Comparison of ENCODE assay signal across 19 cellular contexts in the genomic region with DNA sequence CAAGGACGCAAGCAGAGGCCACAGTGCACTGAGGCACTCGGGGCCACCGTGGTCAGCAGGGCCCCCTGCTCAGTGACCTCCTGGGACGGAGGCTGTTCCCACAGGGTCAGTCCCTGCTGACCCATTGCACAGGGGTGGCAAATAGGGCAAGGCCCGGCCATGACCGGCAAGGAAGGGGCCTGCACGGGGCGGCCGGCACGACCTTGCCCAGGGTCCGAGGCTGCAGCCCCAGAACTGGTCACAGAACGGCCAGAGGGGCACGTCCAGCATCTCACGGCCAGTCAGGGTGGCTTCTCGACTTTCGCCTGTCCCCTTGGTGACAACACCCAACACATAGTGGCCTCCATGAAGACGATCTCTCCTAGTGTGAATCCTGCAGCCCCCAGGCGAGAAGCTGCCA. TPM values are rescaled to one million over a fixed set of nuclear protein-coding genes. Genes with fewer than 3 reads are reported as not detected.
DNase-seq lines count a peak whose midpoint lies in the region; ATAC-seq and TF ChIP-seq lines count a peak whose summit lies in the region.
"Had no signal": no experiment of that assay in that cellular context is flagged by ENCODE, and none has a peak within 500 bp of the region (broad histone marks: within the 10 kb centered on the region; RNA-seq: fewer than 3 reads in every experiment).

No MANE protein-coding gene starts in this region.

- no peaks in the 10 kb centered on the region for H3K4me1 ChIP-seq in osteoblast (ENCODE audit: insufficient read depth, low read length)
- H3K4me1 ChIP-seq in upper lobe of right lung: no peaks in the 10 kb centered on the region
- H3K4me1 ChIP-seq: BLaER1, Caco-2 had no signal

- H3K4me2 ChIP-seq in osteoblast (ENCODE audit: insufficient read depth, low read length): no peak overlapping the region
- H3K4me2 ChIP-seq: BLaER1, GM23338 had no signal

- no peak for ATAC-seq in upper lobe of right lung
- ATAC-seq: GM23338 had no signal

- H3K27ac ChIP-seq in osteoblast (ENCODE audit: low read depth, low read length) (no peak overlapping the region), upper lobe of right lung (no peak overlapping the region)
- H3K27ac ChIP-seq: 22Rv1, BLaER1 had no signal

- no peaks in the 10 kb centered on the region for H3K79me2 ChIP-seq in osteoblast (ENCODE audit: insufficient read depth, low read length)

- no peak overlapping the region for H2AFZ ChIP-seq in osteoblast (ENCODE audit: low read length)
- H2AFZ ChIP-seq: GM23338 had no signal

- no peaks in the 10 kb centered on the region for H3K36me3 Mint-ChIP-seq in activated naive CD4-positive, alpha-beta T cell treated with anti-CD3 and anti-CD28 coated beads, Interleukin-2, amount 10 ng/mL, durations not matched to agents 7 days and 5 days
- no peaks in the 10 kb centered on the region for H3K36me3 Mint-ChIP-seq in endothelial cell (ENCODE audit: low read depth, unreplicated experiment)
- H3K36me3 Mint-ChIP-seq: CD8-positive, alpha-beta memory T cell had no signal

- peak; percentile 5 for DNase-seq in activated naive CD4-positive, alpha-beta T cell treated with anti-CD3 and anti-CD28 coated beads, Interleukin-2, amount 50 U/mL, for 16 hours
- no peak for DNase-seq in activated naive CD4-positive, alpha-beta T cell treated with anti-CD3 and anti-CD28 coated beads, Interleukin-2, amount 10 ng/mL, durations not matched to agents 7 days and 5 days
- no peak for DNase-seq in endothelial cell (ENCODE audit: low spot score)
- peak; percentile 14 for DNase-seq in osteoblast (ENCODE audit: insufficient read length, low spot score, missing footprints)
- peak; percentile 29 for DNase-seq in upper lobe of right lung
- no peak for DNase-seq in NCI-H526 treated with DMSO at 0.1 percent for 48 hours (lab: John Stamatoyannopoulos, UW)
- DNase-seq in hippocampal formation (lab: John Stamatoyannopoulos, UW): no peak
- no peak for DNase-seq in NCI-H1417 (lab: John Stamatoyannopoulos, UW)
- DNase-seq: AML-193; Caco-2; CD8-positive, alpha-beta memory T cell; DND-41; GDM1; H9 had no signal

- TF ChIP-seq CTCF in endothelial cell (IDR thresholded peaks at IDR 0.05; ENCODE audit: unreplicated experiment): no peak
- TF ChIP-seq CTCF in osteoblast (IDR thresholded peaks at IDR 0.05; ENCODE audit: extremely low read depth, low read depth, low read length): no peak
- TF ChIP-seq CTCF in upper lobe of right lung (IDR thresholded peaks at IDR 0.05): no peak

- H3K9me3 ChIP-seq in osteoblast (ENCODE audit: low read depth, low read length) (no peaks in the 10 kb centered on the region), upper lobe of right lung (no peaks in the 10 kb centered on the region)
- H3K9me3 ChIP-seq: Caco-2 had no signal

- H3K27me3 Mint-ChIP-seq in activated naive CD4-positive, alpha-beta T cell treated with anti-CD3 and anti-CD28 coated beads, Interleukin-2, amount 10 ng/mL, durations not matched to agents 7 days and 5 days: peaks cover 3% of the 10 kb centered on the region
- no peaks in the 10 kb centered on the region for H3K27me3 Mint-ChIP-seq in endothelial cell (ENCODE audit: unreplicated experiment)

- no peaks in the 10 kb centered on the region for H4K20me1 ChIP-seq in osteoblast (ENCODE audit: insufficient read depth, low read length)
- H4K20me1 ChIP-seq: BLaER1 had no signal

- peaks cover 14% of the 10 kb centered on the region for H3K27me3 ChIP-seq in osteoblast (ENCODE audit: insufficient read depth, low read length)
- peaks cover 9% of the 10 kb centered on the region for H3K27me3 ChIP-seq in upper lobe of right lung
- H3K27me3 ChIP-seq: BLaER1 had no signal

- H3K4me1 Mint-ChIP-seq in activated naive CD4-positive, alpha-beta T cell treated with anti-CD3 and anti-CD28 coated beads, Interleukin-2, amount 10 ng/mL, durations not matched to agents 7 days and 5 days: no peaks in the 10 kb centered on the region
- peaks cover 2% of the 10 kb centered on the region for H3K4me1 Mint-ChIP-seq in endothelial cell (ENCODE audit: unreplicated experiment)
- H3K4me1 Mint-ChIP-seq: CD8-positive, alpha-beta memory T cell; GM23338 had no signal

- H3K4me3 ChIP-seq in osteoblast (ENCODE audit: insufficient read depth, low read length): no peak overlapping the region
- H3K4me3 ChIP-seq in upper lobe of right lung: no peak overlapping the region
- H3K4me3 ChIP-seq: BLaER1, GM23338 had no signal

- no peaks in the 10 kb centered on the region for H3K36me3 ChIP-seq in osteoblast (ENCODE audit: insufficient read depth, low read length)
- no peaks in the 10 kb centered on the region for H3K36me3 ChIP-seq in upper lobe of right lung
- H3K36me3 ChIP-seq: BLaER1 had no signal

- CTCF ChIA-PET in activated naive CD4-positive, alpha-beta T cell treated with anti-CD3 and anti-CD28 coated beads, Interleukin-2, amount 10 ng/mL, durations not matched to agents 7 days and 5 days (lab: Charles Lee): no interaction called here

- peaks cover 9% of the 10 kb centered on the region for H3K9me3 Mint-ChIP-seq in activated naive CD4-positive, alpha-beta T cell treated with anti-CD3 and anti-CD28 coated beads, Interleukin-2, amount 10 ng/mL, durations not matched to agents 7 days and 5 days
- no peaks in the 10 kb centered on the region for H3K9me3 Mint-ChIP-seq in endothelial cell (ENCODE audit: unreplicated experiment)
- H3K9me3 Mint-ChIP-seq: CD8-positive, alpha-beta memory T cell had no signal

- intact Hi-C loops in upper lobe of right lung (cut with DNase I): no loop called here

- no peak overlapping the region for H3K27ac Mint-ChIP-seq in activated naive CD4-positive, alpha-beta T cell treated with anti-CD3 and anti-CD28 coated beads, Interleukin-2, amount 10 ng/mL, durations not matched to agents 7 days and 5 days
- H3K27ac Mint-ChIP-seq in endothelial cell (ENCODE audit: unreplicated experiment): no peak overlapping the region
- H3K27ac Mint-ChIP-seq: CD8-positive, alpha-beta memory T cell; GM23338 had no signal

- H3K4me3 Mint-ChIP-seq in activated naive CD4-positive, alpha-beta T cell treated with anti-CD3 and anti-CD28 coated beads, Interleukin-2, amount 10 ng/mL, durations not matched to agents 7 days and 5 days: no peak overlapping the region
- H3K4me3 Mint-ChIP-seq in endothelial cell (ENCODE audit: unreplicated experiment): peak overlapping the region; percentile 42
- H3K4me3 Mint-ChIP-seq: CD8-positive, alpha-beta memory T cell; GM23338; H9 had no signal

RNA-seq across cellular contexts. Expression of gene OTOS, which starts 27.6 kb away (rescaled TPM):
- not detected for total RNA-seq in endothelial cell (ENCODE audit: unreplicated experiment)
- not detected in 2 replicates for total RNA-seq in osteoblast
- total RNA-seq in upper lobe of right lung: not detected
- total RNA-seq: A673; Caco-2; CD8-positive, alpha-beta memory T cell; GM23338; H9; HT1080 had no signal

RNA-seq across cellular contexts. Expression of gene COPS9, which starts 31.9 kb away (rescaled TPM):
- total RNA-seq in endothelial cell (ENCODE audit: unreplicated experiment) (165 TPM), osteoblast (70.2 and 84.9 TPM in 2 replicates), upper lobe of right lung (98.1 TPM)

Comparison
In these comparisons a context has a peak if more than half of its experiments do, and no peak if none do; other contexts are left out.
1. DNase-seq: peak in activated naive CD4-positive, alpha-beta T cell treated with anti-CD3 and anti-CD28 coated beads, Interleukin-2, amount 50 U/mL, for 16 hours (single experiment), osteoblast (single experiment) and upper lobe of right lung (single experiment); none in activated naive CD4-positive, alpha-beta T cell treated with anti-CD3 and anti-CD28 coated beads, Interleukin-2, amount 10 ng/mL, durations not matched to agents 7 days and 5 days (single experiment), endothelial cell (single experiment), NCI-H526 treated with DMSO at 0.1 percent for 48 hours (single experiment), hippocampal formation (0 of 2) and NCI-H1417 (0 of 3).